ENCODE assay signal across 9 cellular contexts in genomic region chr14:31510222-31510621, GRCh38. TPM values are rescaled to one million over a fixed set of nuclear protein-coding genes. Genes with fewer than 3 reads are reported as not detected.
A peak's percentile ranks its signal among the peaks of the same experiment; 100 is the strongest.
DNase-seq lines count a peak whose midpoint lies in the region; ATAC-seq and TF ChIP-seq lines count a peak whose summit lies in the region.
"Had no signal": no experiment of that assay in that cellular context is flagged by ENCODE, and none has a peak within 500 bp of the region (broad histone marks: within the 10 kb centered on the region; RNA-seq: fewer than 3 reads in every experiment).

No MANE protein-coding gene starts in this region.

- DNase-seq in CD14-positive monocyte (ENCODE audit: low spot score) = no peak
- DNase-seq in HPDE6-E6E7 (ENCODE audit: extremely low spot score) = peak; percentile 22
- no peak for DNase-seq in Peyer's patch
- peak in 1 of 2 donors; percentile 28 for DNase-seq in foreskin keratinocyte
- DNase-seq in testis = no peak

- ATAC-seq in foreskin keratinocyte (no peak), HG02840 (IDR thresholded peaks at IDR 0.05; ENCODE audit: low FRiP score, unreplicated experiment) (no peak), GM19467 (IDR thresholded peaks at IDR 0.05; ENCODE audit: unreplicated experiment) (no peak)
- no peak for ATAC-seq in activated T-helper 17 cell treated with anti-CD3 and anti-CD28 coated beads, Interleukin-2, amount 50 U/mL, for 72 hours (replicated peaks)

- H3K4me1 Mint-ChIP-seq in CD14-positive monocyte = no peaks in the 10 kb centered on the region
- H3K4me1 Mint-ChIP-seq in activated T-helper 17 cell treated with anti-CD3 and anti-CD28 coated beads, Interleukin-2, amount 50 U/mL, for 72 hours = no peaks in the 10 kb centered on the region

- no peak overlapping the region for H3K27ac ChIP-seq in Peyer's patch
- no peak overlapping the region for H3K27ac ChIP-seq in foreskin keratinocyte
- no peak overlapping the region for H3K27ac ChIP-seq in testis

- no peak overlapping the region for H3K27ac Mint-ChIP-seq in CD14-positive monocyte
- no peak overlapping the region for H3K27ac Mint-ChIP-seq in activated T-helper 17 cell treated with anti-CD3 and anti-CD28 coated beads, Interleukin-2, amount 50 U/mL, for 72 hours

- no peaks in the 10 kb centered on the region for H3K9me3 Mint-ChIP-seq in CD14-positive monocyte
- no peaks in the 10 kb centered on the region for H3K9me3 Mint-ChIP-seq in activated T-helper 17 cell treated with anti-CD3 and anti-CD28 coated beads, Interleukin-2, amount 50 U/mL, for 72 hours

- H3K4me3 ChIP-seq in Peyer's patch = no peak overlapping the region
- H3K4me3 ChIP-seq in testis = no peak overlapping the region

- H3K4me1 ChIP-seq in Peyer's patch (no peaks in the 10 kb centered on the region), foreskin keratinocyte (no peaks in the 10 kb centered on the region), testis (peaks cover 9% of the 10 kb centered on the region)

- H3K36me3 ChIP-seq in Peyer's patch (no peaks in the 10 kb centered on the region), testis (ENCODE audit: low read depth, missing control alignments) (no peaks in the 10 kb centered on the region)

- TF ChIP-seq POLR2A in Peyer's patch (IDR thresholded peaks at IDR 0.05) (no peak), testis (IDR thresholded peaks at IDR 0.05) (no peak)

- TF ChIP-seq CTCF in CD14-positive monocyte (IDR thresholded peaks at IDR 0.05) = peak; percentile 85
- peak; percentile 38 to 77 (median 66) for TF ChIP-seq CTCF in Peyer's patch (IDR thresholded peaks at IDR 0.05)
- peak; percentile 71 for TF ChIP-seq CTCF in foreskin keratinocyte (conservative IDR thresholded peaks at IDR 0.05)
- peak; percentile 41 to 90 (median 45) for TF ChIP-seq CTCF in testis (IDR thresholded peaks at IDR 0.05)

- peaks cover 3 to 12% (median 11%) of the 10 kb centered on the region in 3 donors for H3K27me3 Mint-ChIP-seq in CD14-positive monocyte (ENCODE audit: low read depth in 3 of 3)
- no peaks in the 10 kb centered on the region for H3K27me3 Mint-ChIP-seq in activated T-helper 17 cell treated with anti-CD3 and anti-CD28 coated beads, Interleukin-2, amount 50 U/mL, for 72 hours

- no peaks in the 10 kb centered on the region for H3K9me3 ChIP-seq in Peyer's patch
- no peaks in the 10 kb centered on the region for H3K9me3 ChIP-seq in testis

- H3K27me3 ChIP-seq in Peyer's patch (no peaks in the 10 kb centered on the region), foreskin keratinocyte (no peaks in the 10 kb centered on the region), testis (no peaks in the 10 kb centered on the region)

- H3K36me3 Mint-ChIP-seq in CD14-positive monocyte = no peaks in the 10 kb centered on the region
- no peaks in the 10 kb centered on the region for H3K36me3 Mint-ChIP-seq in activated T-helper 17 cell treated with anti-CD3 and anti-CD28 coated beads, Interleukin-2, amount 50 U/mL, for 72 hours (ENCODE audit: low read depth)

- intact Hi-C loops in CD14-positive monocyte (cut with micrococcal nuclease) = loop anchor here in 1 of 2 donors (5.0 kb wide), 1 partner anchor 742 kb away; no protein-coding TSS in a partner anchor
- intact Hi-C loops in testis (cut with DNase I; ENCODE audit: low total_unique reads) = no loop called here

- no peak overlapping the region for H3K4me3 Mint-ChIP-seq in CD14-positive monocyte
- no peak overlapping the region for H3K4me3 Mint-ChIP-seq in activated T-helper 17 cell treated with anti-CD3 and anti-CD28 coated beads, Interleukin-2, amount 50 U/mL, for 72 hours

RNA-seq across cellular contexts. Expression of gene GPR33, which starts 22.4 kb away (rescaled TPM):
- under 1 TPM; 0.28 to 0.53 TPM for polyA plus RNA-seq in CD14-positive monocyte
- not detected for total RNA-seq in Peyer's patch
- total RNA-seq in foreskin keratinocyte = not detected in 2 replicates
- polyA plus RNA-seq in foreskin keratinocyte = not detected in 2 replicates
- total RNA-seq in testis = under 1 TPM in 1 of 2 donors, not detected in 1; 0.24 TPM
- polyA plus RNA-seq in testis (ENCODE audit: insufficient read depth, low read depth, low replicate concordance) = not detected
- not detected for total RNA-seq in activated T-helper 17 cell treated with anti-CD3 and anti-CD28 coated beads, Interleukin-2, amount 50 U/mL, for 72 hours
- total RNA-seq: temporal lobe had no signal

RNA-seq across cellular contexts. Expression of gene NUBPL, which starts 51.0 kb away (rescaled TPM):
- polyA plus RNA-seq in CD14-positive monocyte (1 to 10 TPM; 2.3 to 2.4 TPM), foreskin keratinocyte (6.3 and 6.6 TPM in 2 replicates), testis (ENCODE audit: insufficient read depth, low read depth, low replicate concordance) (7.8 TPM)
- total RNA-seq in Peyer's patch (1 to 10 TPM; 4.6 to 8.8 (median 7.7) TPM), foreskin keratinocyte (12.1 and 14.4 TPM in 2 replicates), testis (10 to 100 TPM; 19.8 to 25.0 TPM)
- total RNA-seq in activated T-helper 17 cell treated with anti-CD3 and anti-CD28 coated beads, Interleukin-2, amount 50 U/mL, for 72 hours = 10 to 100 TPM in 1 of 2 donors, 1 to 10 TPM in 1; 6.7 to 13.1 TPM

RNA-seq across cellular contexts. Expression of gene DTD2, which starts 52.9 kb away (rescaled TPM):
- polyA plus RNA-seq in CD14-positive monocyte = 10 to 100 TPM; 15.0 to 16.6 TPM
- total RNA-seq in Peyer's patch = 10 to 100 TPM; 15.7 to 24.4 (median 18.9) TPM
- 26.2 and 32.1 TPM in 2 replicates for total RNA-seq in foreskin keratinocyte
- polyA plus RNA-seq in foreskin keratinocyte = 9.8 and 9.9 TPM in 2 replicates
- total RNA-seq in testis = 10 to 100 TPM; 56.7 to 64.9 TPM
- polyA plus RNA-seq in testis (ENCODE audit: insufficient read depth, low read depth, low replicate concordance) = 16.5 TPM
- total RNA-seq in activated T-helper 17 cell treated with anti-CD3 and anti-CD28 coated beads, Interleukin-2, amount 50 U/mL, for 72 hours = 10 to 100 TPM; 13.7 to 22.4 TPM
